In the genomic region with DNA sequence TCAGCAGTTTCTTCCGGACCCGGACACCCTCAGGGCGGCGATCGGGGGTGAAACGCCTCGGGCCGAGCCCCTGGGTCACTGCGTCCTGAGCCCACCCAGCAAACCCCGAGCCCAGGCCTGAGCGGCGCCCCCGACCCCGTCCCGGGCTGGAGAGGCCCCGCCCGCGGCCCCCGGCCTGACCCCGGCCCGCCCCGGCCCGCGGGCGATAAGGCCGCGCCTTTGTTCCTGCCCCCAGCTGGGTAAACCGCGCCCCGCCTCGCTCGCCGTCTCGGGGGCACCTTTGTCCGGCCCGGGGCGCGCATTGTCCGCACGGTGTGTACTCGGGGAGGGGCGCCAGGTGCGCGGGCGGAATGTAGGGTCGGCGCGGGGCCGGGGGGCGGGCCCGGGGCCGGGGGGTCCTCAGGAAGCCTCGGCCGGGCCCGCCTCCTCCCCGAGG, we compare ENCODE assay signal across 8 cellular contexts. TPM values are rescaled to one million over a fixed set of nuclear protein-coding genes. Genes with fewer than 3 reads are reported as not detected.
DNase-seq lines count a peak whose midpoint lies in the region; ATAC-seq and TF ChIP-seq lines count a peak whose summit lies in the region.

No MANE protein-coding gene starts in this region.

- TF ChIP-seq POLR2A in prostate gland (IDR thresholded peaks at IDR 0.05), result no peak

- H3K9me3 ChIP-seq in HUES64 (ENCODE audit: insufficient read depth, low read depth, low read length) (no peaks in the 10 kb centered on the region), esophagus (ENCODE audit: control insufficient read depth in 2 of 2, insufficient read depth in 1 of 2, low read depth in 1 of 2, low read length in 1 of 2) (no peaks in the 10 kb centered on the region), prostate gland (no peaks in the 10 kb centered on the region)

- intact Hi-C loops in prostate gland (cut with DNase I), result no loop called here

- TF ChIP-seq CTCF in GM13976 (IDR thresholded peaks at IDR 0.05; ENCODE audit: borderline replicate concordance, control extremely low read depth, extremely low read depth, insufficient read depth, missing control alignments) (no peak), prostate gland (IDR thresholded peaks at IDR 0.05) (no peak)

- H3K4me3 ChIP-seq in HUES64 (ENCODE audit: low read length) (peak overlapping the region; percentile 30; the same call in 1 of the 2 replicates), esophagus (ENCODE audit: low read depth in 1 of 2, low read length in 2 of 2) (peak overlapping the region; percentile 4 to 60), prostate gland (peak overlapping the region; percentile 25 to 34)

- H3K4me1 ChIP-seq in HUES64 (ENCODE audit: insufficient read depth, low read length) (peaks cover 22% of the 10 kb centered on the region), esophagus (ENCODE audit: control insufficient read depth in 2 of 2, insufficient read depth in 2 of 2, low read length in 1 of 2) (peaks cover 0 to 14% of the 10 kb centered on the region in 2 donors), prostate gland (replicated peaks) (peaks cover 8% of the 10 kb centered on the region)

- in situ Hi-C loops in GM13976 (cut with MboI; ENCODE audit: low sequenced_read_pairs, unreplicated experiment), result no loop called here

- H3K27me3 ChIP-seq in HUES64 (ENCODE audit: insufficient read depth, low read length) (peaks cover 95% of the 10 kb centered on the region), esophagus (ENCODE audit: control insufficient read depth in 1 of 2, insufficient read depth in 2 of 2, low read length in 2 of 2) (peaks cover 0 to 27% of the 10 kb centered on the region in 2 donors), prostate gland (replicated peaks; ENCODE audit: insufficient read depth) (peaks cover 31% of the 10 kb centered on the region)

- DNase-seq in GM13976 (ENCODE audit: low spot score), result peak; percentile 57
- no peak for DNase-seq in prostate gland (ENCODE audit: low spot score)
- no peak for DNase-seq in HT-29 (ENCODE audit: low spot score)

- WGBS in HUES64, result under 1% methylated on average over 56 of the region's 56 CpGs
- 2 to 3% methylated on average over 27 to 56 of the region's 56 CpGs for WGBS in esophagus, 2 donors
- 2% methylated on average over 30 of the region's 56 CpGs for WGBS in prostate gland

- no peak overlapping the region for H3K27ac ChIP-seq in HUES64 (ENCODE audit: low read depth, low read length)
- no peak overlapping the region for H3K27ac ChIP-seq in esophagus (ENCODE audit: low read depth in 2 of 2, low read length in 1 of 2)
- H3K27ac ChIP-seq in prostate gland, result no peak overlapping the region

- no peaks in the 10 kb centered on the region for H3K36me3 ChIP-seq in HUES64 (ENCODE audit: insufficient read depth, low read length)
- no peaks in the 10 kb centered on the region for H3K36me3 ChIP-seq in esophagus (ENCODE audit: control insufficient read depth in 2 of 2, insufficient read depth in 2 of 2, low read length in 1 of 2)
- no peaks in the 10 kb centered on the region for H3K36me3 ChIP-seq in prostate gland

- H3K9ac ChIP-seq in HUES64 (ENCODE audit: low read depth, low read length), result no peak overlapping the region

- ATAC-seq in GM19455 (IDR thresholded peaks at IDR 0.05; ENCODE audit: unreplicated experiment), result no peak
- ATAC-seq in HG02973 (IDR thresholded peaks at IDR 0.05; ENCODE audit: unreplicated experiment), result no peak
- no peak for ATAC-seq in GM18517 (IDR thresholded peaks at IDR 0.05; ENCODE audit: unreplicated experiment)

RNA-seq across cellular contexts. Expression of gene MNX1, which starts 10.8 kb away (rescaled TPM):
- polyA plus RNA-seq in HUES64 (2013, experiment 1 of 2), result 0.30 TPM
- polyA plus RNA-seq in HUES64 (2013, experiment 2 of 2), result 0.44 TPM
- polyA plus RNA-seq in esophagus, result under 1 TPM; 0.06 to 0.08 TPM
- total RNA-seq in prostate gland, result 1 to 10 TPM; 2.2 to 2.9 TPM
- 21.9 and 34.5 TPM in 2 replicates for total RNA-seq in HT-29 (2014; rRNA removed; shearing (Covaris generic))

RNA-seq across cellular contexts. Expression of gene NOM1, which starts 50.1 kb away (rescaled TPM):
- polyA plus RNA-seq in HUES64 (2013, experiment 1 of 2), result 15.6 TPM
- polyA plus RNA-seq in HUES64 (2013, experiment 2 of 2), result 14.8 TPM
- 1 to 10 TPM; 7.0 to 9.2 TPM for polyA plus RNA-seq in esophagus
- 10 to 100 TPM; 10.4 to 24.3 TPM for total RNA-seq in prostate gland
- total RNA-seq in HT-29 (2014; rRNA removed; shearing (Covaris generic)), result 27.6 and 28.8 TPM in 2 replicates
